31 cellular contexts compared by ENCODE assay signal in genomic region chr11:126444072-126444471, GRCh38.
"Had no signal": no experiment of that assay in that cellular context is flagged by ENCODE, and none has a peak within 500 bp of the region (broad histone marks: within the 10 kb centered on the region; RNA-seq: fewer than 3 reads in every experiment).

No MANE protein-coding gene starts in this region.

- H3K27me3 Mint-ChIP-seq: central memory CD8-positive, alpha-beta T cell had no signal

- H3K9me3 ChIP-seq: left lung, lower lobe of right lung, ovary, uterus had no signal

- H3K9me3 Mint-ChIP-seq: activated CD8-positive, alpha-beta T cell treated with anti-CD3 and anti-CD28 coated beads for 36 hours; activated naive CD4-positive, alpha-beta T cell treated with anti-CD3 and anti-CD28 coated beads, Interleukin-2, amount 50 U/mL, for 24 hours; activated naive CD8-positive, alpha-beta T cell treated with anti-CD3 and anti-CD28 coated beads, Interleukin-2, amount 50 U/mL, for 24 hours; activated T-cell treated with anti-CD3 and anti-CD28 coated beads, Interleukin-2, amount 50 U/mL, for 4 hours; activated T-helper 17 cell treated with anti-CD3 and anti-CD28 coated beads, Interleukin-2, amount 50 U/mL, for 72 hours; central memory CD8-positive, alpha-beta T cell; dendritic cell treated with granulocyte-macrophage colony-stimulating factor and Interleukin-4, amounts not matched to agents 40 ng/mL and 50 ng/mL, for 4 days; endodermal cell; naive thymus-derived CD8-positive, alpha-beta T cell; stimulated activated naive CD8-positive, alpha-beta T cell treated with anti-CD3 and anti-CD28 coated beads, Interleukin-15, amount 100 ng/mL, for 72 hours; T-helper 1 cell treated with Interleukin-12 subunit alpha and Interleukin-12 subunit beta and Interleukin-4 antibody, amounts not matched to agents 30 μg/mL and 1 μg/mL, for 36 hours; type B pancreatic cell had no signal

- H3K4me3 ChIP-seq: left lung, lower lobe of right lung, ovary, skin epidermis, uterus had no signal

- H3K4me1 Mint-ChIP-seq: activated T-helper 17 cell treated with anti-CD3 and anti-CD28 coated beads, Interleukin-2, amount 50 U/mL, for 72 hours had no signal

- H3K27ac Mint-ChIP-seq: activated CD8-positive, alpha-beta T cell treated with anti-CD3 and anti-CD28 coated beads for 36 hours; activated naive CD4-positive, alpha-beta T cell treated with anti-CD3 and anti-CD28 coated beads, Interleukin-2, amount 50 U/mL, for 24 hours; activated naive CD8-positive, alpha-beta T cell treated with anti-CD3 and anti-CD28 coated beads, Interleukin-2, amount 50 U/mL, for 24 hours; activated T-helper 17 cell treated with anti-CD3 and anti-CD28 coated beads, Interleukin-2, amount 50 U/mL, for 72 hours; dendritic cell treated with granulocyte-macrophage colony-stimulating factor and Interleukin-4, amounts not matched to agents 40 ng/mL and 50 ng/mL, for 4 days; endodermal cell; naive thymus-derived CD8-positive, alpha-beta T cell; progenitor cell of endocrine pancreas; T-helper 1 cell treated with Interleukin-12 subunit alpha and Interleukin-12 subunit beta and Interleukin-4 antibody, amounts not matched to agents 30 μg/mL and 1 μg/mL, for 36 hours; type B pancreatic cell had no signal

- DNase-seq: activated CD4-positive, alpha-beta T cell treated with anti-CD3 and anti-CD28 coated beads, Interleukin-2, amount 50 U/mL, for 1 hour; activated CD4-positive, CD25-positive, alpha-beta regulatory T cell treated with anti-CD3 and anti-CD28 coated beads, Interleukin-2, amount 50 U/mL, for 72 hours; activated CD8-positive, alpha-beta T cell treated with anti-CD3 and anti-CD28 coated beads for 36 hours; activated gamma-delta T cell treated with Interleukin-2 at 50 U/mL for 16 hours; activated naive CD8-positive, alpha-beta T cell treated with anti-CD3 and anti-CD28 coated beads, Interleukin-2, amount 50 U/mL, for 24 hours; activated T-cell treated with anti-CD3 and anti-CD28 coated beads, Interleukin-2, amount 50 U/mL, for 4 hours; endodermal cell; foreskin melanocyte; lower lobe of right lung; mesenchymal stem cell; naive thymus-derived CD8-positive, alpha-beta T cell; ovary; stimulated activated CD4-positive, alpha-beta T cell treated with anti-CD3 and anti-CD28 coated beads, Interleukin-12 subunit alpha, Interleukin-12 subunit beta, amount 100 ng/mL, for 4 hours; stimulated activated CD4-positive, alpha-beta T cell treated with anti-CD3 and anti-CD28 coated beads, Interleukin-4, amount 100 ng/mL, for 1 hour; stimulated activated naive CD8-positive, alpha-beta T cell treated with anti-CD3 and anti-CD28 coated beads, Interleukin-15, amount 100 ng/mL, for 72 hours; substantia nigra; T-helper 9 cell; uterus had no signal

- H3K27ac ChIP-seq: left lung, lower lobe of right lung, ovary, skin epidermis, uterus had no signal

- H3K36me3 Mint-ChIP-seq: activated naive CD4-positive, alpha-beta T cell treated with anti-CD3 and anti-CD28 coated beads, Interleukin-2, amount 50 U/mL, for 24 hours; naive thymus-derived CD8-positive, alpha-beta T cell; type B pancreatic cell had no signal

- ATAC-seq: activated CD8-positive, alpha-beta T cell treated with anti-CD3 and anti-CD28 coated beads for 36 hours; activated naive CD8-positive, alpha-beta T cell treated with anti-CD3 and anti-CD28 coated beads, Interleukin-2, amount 50 U/mL, for 24 hours; activated T-cell treated with anti-CD3 and anti-CD28 coated beads, Interleukin-2, amount 50 U/mL, for 4 hours; activated T-helper 17 cell treated with anti-CD3 and anti-CD28 coated beads, Interleukin-2, amount 50 U/mL, for 72 hours; esophagus mucosa; left lung; lower lobe of right lung; naive thymus-derived CD8-positive, alpha-beta T cell; sciatic nerve had no signal

- H3K27me3 ChIP-seq: ovary, uterus had no signal

- H3K36me3 ChIP-seq: left lung, lower lobe of right lung, ovary, uterus had no signal

- FAIRE-seq: islet of Langerhans, TTC549 had no signal

- H3K4me3 Mint-ChIP-seq: activated CD8-positive, alpha-beta T cell treated with anti-CD3 and anti-CD28 coated beads for 36 hours; activated naive CD4-positive, alpha-beta T cell treated with anti-CD3 and anti-CD28 coated beads, Interleukin-2, amount 50 U/mL, for 24 hours; activated naive CD8-positive, alpha-beta T cell treated with anti-CD3 and anti-CD28 coated beads, Interleukin-2, amount 50 U/mL, for 24 hours; activated T-cell treated with anti-CD3 and anti-CD28 coated beads, Interleukin-2, amount 50 U/mL, for 4 hours; activated T-helper 17 cell treated with anti-CD3 and anti-CD28 coated beads, Interleukin-2, amount 50 U/mL, for 72 hours; central memory CD8-positive, alpha-beta T cell; dendritic cell treated with granulocyte-macrophage colony-stimulating factor and Interleukin-4, amounts not matched to agents 40 ng/mL and 50 ng/mL, for 4 days; endodermal cell; naive thymus-derived CD8-positive, alpha-beta T cell; stimulated activated naive CD8-positive, alpha-beta T cell treated with anti-CD3 and anti-CD28 coated beads, Interleukin-15, amount 100 ng/mL, for 72 hours; T-helper 1 cell treated with Interleukin-12 subunit alpha and Interleukin-12 subunit beta and Interleukin-4 antibody, amounts not matched to agents 30 μg/mL and 1 μg/mL, for 36 hours; type B pancreatic cell had no signal

- H3K4me1 ChIP-seq: uterus had no signal
